Comparison of ENCODE assay signal across 21 cellular contexts in the genomic region with DNA sequence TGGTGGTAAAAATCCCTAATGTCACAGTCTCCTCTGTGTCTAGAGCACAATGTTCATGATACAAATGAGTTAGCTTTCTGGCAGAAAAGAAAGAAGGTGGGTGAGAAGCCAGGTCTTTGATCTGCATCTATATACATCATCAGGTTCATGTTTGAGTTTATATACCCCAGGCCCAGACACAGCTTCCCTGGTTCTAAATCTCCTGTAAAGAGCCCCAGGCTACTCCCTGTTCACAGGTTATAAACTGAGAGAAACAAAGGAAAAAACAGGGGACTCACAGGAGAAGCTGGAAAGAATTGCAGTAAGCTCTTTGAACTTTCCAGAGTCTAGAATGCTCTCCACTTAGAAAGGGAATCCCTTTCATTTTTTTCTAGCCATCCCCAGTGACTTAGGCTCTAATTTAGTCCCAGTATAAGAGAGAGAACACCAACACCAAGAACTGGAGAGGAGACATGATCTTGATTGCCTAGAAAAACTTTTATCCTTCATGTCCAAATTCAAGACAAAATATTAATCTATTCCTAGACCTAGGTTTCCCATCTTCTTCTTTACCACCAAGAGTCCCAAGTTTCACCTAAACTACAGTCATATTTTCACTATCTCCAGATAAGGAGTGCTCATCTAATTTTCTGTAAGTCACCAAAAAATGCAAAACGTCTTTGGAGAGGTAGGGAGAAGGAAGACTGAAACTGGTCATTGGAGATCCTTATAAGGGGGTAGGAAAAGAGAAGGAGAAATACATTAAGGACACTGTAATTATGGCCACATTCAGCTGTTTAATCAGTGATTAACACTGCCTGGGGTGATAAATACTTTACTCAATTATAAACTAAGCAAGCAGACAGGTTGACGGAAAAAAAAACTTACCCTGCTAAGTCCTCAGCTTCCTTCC. TPM values are rescaled to one million over a fixed set of nuclear protein-coding genes. Genes with fewer than 3 reads are reported as not detected.
DNase-seq lines count a peak whose midpoint lies in the region; ATAC-seq and TF ChIP-seq lines count a peak whose summit lies in the region.
"Had no signal": no experiment of that assay in that cellular context is flagged by ENCODE, and none has a peak within 500 bp of the region (broad histone marks: within the 10 kb centered on the region; RNA-seq: fewer than 3 reads in every experiment).

No MANE protein-coding gene starts in this region.

- peaks cover 13% of the 10 kb centered on the region for H3K4me1 ChIP-seq in CD8-positive, alpha-beta T cell (ENCODE audit: insufficient read depth, low read length)
- peaks cover 40% of the 10 kb centered on the region for H3K4me1 ChIP-seq in parathyroid adenoma
- H3K4me1 ChIP-seq: colonic mucosa, prostate gland had no signal

- H3K9me3 ChIP-seq in CD8-positive, alpha-beta T cell (ENCODE audit: low read length) = no peaks in the 10 kb centered on the region
- H3K9me3 ChIP-seq in parathyroid adenoma (ENCODE audit: control insufficient read depth, low read length) = no peaks in the 10 kb centered on the region
- H3K9me3 ChIP-seq: colonic mucosa, prostate gland had no signal

- CTCF ChIA-PET in CD8-positive, alpha-beta T cell (lab: Charles Lee) = no interaction called here

- DNase-seq in CD8-positive, alpha-beta T cell = no peak
- peak; percentile 1 for DNase-seq in NCI-H1417 treated with DMSO at 0.1 percent for 48 hours (lab: John Stamatoyannopoulos, UW)
- DNase-seq in left ventricle myocardium superior = no peak
- DNase-seq in NCI-H526 treated with DMSO at 0.1 percent for 48 hours (lab: John Stamatoyannopoulos, UW) = no peak
- no peak for DNase-seq in NCI-H1694 treated with DMSO at 0.1 percent for 48 hours (lab: John Stamatoyannopoulos, UW)
- DNase-seq: activated CD8-positive, alpha-beta memory T cell treated with anti-CD3 and anti-CD28 coated beads for 24 hours; AML-193; Calu3; colonic mucosa; H9; naive B cell; NCI-H2081 treated with DMSO at 0.1 percent for 48 hours; NCI-H446 treated with DMSO at 0.1 percent for 48 hours; RPMI8226; stimulated activated CD4-positive, alpha-beta T cell treated with anti-CD3 and anti-CD28 coated beads, Interleukin-4, amount 100 ng/mL, for 4 hours had no signal

- TF ChIP-seq CTCF in CD8-positive, alpha-beta T cell (IDR thresholded peaks at IDR 0.05) = no peak
- no peak for TF ChIP-seq CTCF in parathyroid adenoma (IDR thresholded peaks at IDR 0.05)

- H3K9ac ChIP-seq in parathyroid adenoma = no peak overlapping the region
- H3K9ac ChIP-seq: KMS-11 had no signal

- peaks cover 16% of the 10 kb centered on the region for H3K36me3 Mint-ChIP-seq in CD8-positive, alpha-beta T cell

- no peaks in the 10 kb centered on the region for H3K9me3 Mint-ChIP-seq in CD8-positive, alpha-beta T cell
- H3K9me3 Mint-ChIP-seq: activated naive CD4-positive, alpha-beta T cell treated with anti-CD3 and anti-CD28 coated beads, Interleukin-2, amount 50 U/mL, for 24 hours; H9; naive B cell; type B pancreatic cell had no signal

- H3K4me2 ChIP-seq in parathyroid adenoma (ENCODE audit: low read length) = peak overlapping the region; percentile 13
- H3K4me2 ChIP-seq: KMS-11 had no signal

- no peak for ATAC-seq in CD8-positive, alpha-beta T cell
- ATAC-seq in left ventricle myocardium superior (peak; percentile 76), GM21576 (IDR thresholded peaks at IDR 0.05; ENCODE audit: unreplicated experiment) (no peak)

- H3K27ac ChIP-seq in CD8-positive, alpha-beta T cell (ENCODE audit: low read depth, low read length) = no peak overlapping the region
- H3K27ac ChIP-seq in parathyroid adenoma = peak overlapping the region; percentile 53
- H3K27ac ChIP-seq: colonic mucosa, KMS-11, prostate gland had no signal

- H3K27me3 ChIP-seq in CD8-positive, alpha-beta T cell (ENCODE audit: insufficient read depth, low read length) = no peaks in the 10 kb centered on the region
- H3K27me3 ChIP-seq in parathyroid adenoma (ENCODE audit: control insufficient read depth, insufficient read depth, low read length) = no peaks in the 10 kb centered on the region
- H3K27me3 ChIP-seq: colonic mucosa had no signal

- no peaks in the 10 kb centered on the region for H3K27me3 Mint-ChIP-seq in CD8-positive, alpha-beta T cell (ENCODE audit: low read depth)
- H3K27me3 Mint-ChIP-seq: activated naive CD4-positive, alpha-beta T cell treated with anti-CD3 and anti-CD28 coated beads, Interleukin-2, amount 50 U/mL, for 24 hours; naive B cell; type B pancreatic cell had no signal

- H3K27ac Mint-ChIP-seq in CD8-positive, alpha-beta T cell = peak overlapping the region; percentile 46
- H3K27ac Mint-ChIP-seq: type B pancreatic cell had no signal

- POLR2A ChIA-PET in CD8-positive, alpha-beta T cell (lab: Charles Lee) = interaction anchor here (0.5 to 0.6 kb wide), 2 partner anchors 23 to 80 kb away, joined by 3 read pairs; no protein-coding TSS in a partner anchor

- no peaks in the 10 kb centered on the region for H3K79me2 ChIP-seq in parathyroid adenoma

- H3K4me1 Mint-ChIP-seq in CD8-positive, alpha-beta T cell (ENCODE audit: low read depth) = peaks cover 14% of the 10 kb centered on the region
- H3K4me1 Mint-ChIP-seq: naive B cell had no signal

- H3K36me3 ChIP-seq in CD8-positive, alpha-beta T cell (ENCODE audit: insufficient read depth, low read length) = no peaks in the 10 kb centered on the region
- no peaks in the 10 kb centered on the region for H3K36me3 ChIP-seq in parathyroid adenoma (ENCODE audit: control insufficient read depth, insufficient read depth, low read length)
- H3K36me3 ChIP-seq: colonic mucosa had no signal

- intact Hi-C loops in CD8-positive, alpha-beta T cell (cut with DNase I, micrococcal nuclease) = no loop called here
- intact Hi-C loops in left ventricle myocardium superior (cut with micrococcal nuclease) = no loop called here

- H2AFZ ChIP-seq in parathyroid adenoma = peak overlapping the region; percentile 6

- no peak overlapping the region for H3K4me3 Mint-ChIP-seq in CD8-positive, alpha-beta T cell
- H3K4me3 Mint-ChIP-seq: activated naive CD4-positive, alpha-beta T cell treated with anti-CD3 and anti-CD28 coated beads, Interleukin-2, amount 50 U/mL, for 24 hours; H9; type B pancreatic cell had no signal

- no peak overlapping the region for H3K4me3 ChIP-seq in CD8-positive, alpha-beta T cell (ENCODE audit: low read depth, low read length)
- no peak overlapping the region for H3K4me3 ChIP-seq in parathyroid adenoma (ENCODE audit: low read depth, low read length)
- H3K4me3 ChIP-seq: colonic mucosa, prostate gland had no signal

RNA-seq across cellular contexts. Expression of a gene that starts 0.5 kb away (rescaled TPM):
- under 1 TPM; 0.49 to 0.72 TPM for total RNA-seq in CD8-positive, alpha-beta T cell
- 2.9 TPM for total RNA-seq in left ventricle myocardium superior

RNA-seq across cellular contexts. Expression of a gene that starts 19.0 kb away (rescaled TPM):
- total RNA-seq in CD8-positive, alpha-beta T cell = 10 to 100 TPM; 94.8 to 95.6 TPM
- 116 TPM for total RNA-seq in left ventricle myocardium superior
